26 cellular contexts compared by ENCODE assay signal in genomic region chr6:18454446-18454845, GRCh38.
"Had no signal": no experiment of that assay in that cellular context is flagged by ENCODE, and none has a peak within 500 bp of the region (broad histone marks: within the 10 kb centered on the region; RNA-seq: fewer than 3 reads in every experiment).

No MANE protein-coding gene starts in this region.

- H3K4me3 ChIP-seq: pancreas, prostate gland, right lobe of liver, sigmoid colon, stomach, thoracic aorta, thyroid gland, tibial nerve, upper lobe of left lung, vagina had no signal

- DNase-seq: natural killer cell; nucleus accumbens; pancreas; right cardiac atrium; right lobe of liver; sigmoid colon; small intestine; stimulated activated CD4-positive, alpha-beta T cell treated with anti-CD3 and anti-CD28 coated beads, Interleukin-15, amount 100 ng/mL, for 24 hours; stimulated activated CD4-positive, alpha-beta T cell treated with anti-CD3 and anti-CD28 coated beads, Interleukin-2, amount 100 ng/mL, for 24 hours; stimulated activated CD4-positive, alpha-beta T cell treated with anti-CD3 and anti-CD28 coated beads, Interleukin-2, amount 100 ng/mL, for 48 hours; stimulated activated CD4-positive, alpha-beta T cell treated with anti-CD3 and anti-CD28 coated beads, Interleukin-4, amount 100 ng/mL, for 24 hours; stimulated activated naive B cell treated with anti-CD40 and anti-IgM and Interleukin-4, amounts not matched to agents 10 μg/mL and 1 μg/mL and 100 μg/mL, for 72 hours; stimulated activated naive CD4-positive, alpha-beta T cell treated with Interleukin-2 at 50 U/mL for 16 hours; stomach; thyroid gland; trophoblast cell; upper lobe of left lung had no signal

- H3K4me1 ChIP-seq: pancreas, prostate gland, right lobe of liver, sigmoid colon, stomach, tibial nerve, vagina had no signal

- FAIRE-seq: small intestine, urothelium cell line had no signal

- ATAC-seq: natural killer cell; pancreas; right lobe of liver; stimulated activated effector memory CD8-positive, alpha-beta T cell treated with anti-CD3 and anti-CD28 coated beads, Interleukin-12 subunit alpha, Interleukin-12 subunit beta, amount 100 ng/mL, for 72 hours; stimulated activated naive B cell treated with anti-CD40 and anti-IgM and Interleukin-4, amounts not matched to agents 10 μg/mL and 1 μg/mL and 100 μg/mL, for 72 hours had no signal

- H3K36me3 Mint-ChIP-seq: natural killer cell; stimulated activated effector memory CD8-positive, alpha-beta T cell treated with anti-CD3 and anti-CD28 coated beads, Interleukin-12 subunit alpha, Interleukin-12 subunit beta, amount 100 ng/mL, for 72 hours had no signal

- H3K36me3 ChIP-seq: pancreas, prostate gland, thoracic aorta, tibial nerve, vagina had no signal

- H3K27ac Mint-ChIP-seq: natural killer cell; nephron; stimulated activated effector memory CD8-positive, alpha-beta T cell treated with anti-CD3 and anti-CD28 coated beads, Interleukin-12 subunit alpha, Interleukin-12 subunit beta, amount 100 ng/mL, for 72 hours; stimulated activated naive B cell treated with anti-CD40 and anti-IgM and Interleukin-4, amounts not matched to agents 10 μg/mL and 1 μg/mL and 100 μg/mL, for 72 hours; stimulated activated naive CD8-positive, alpha-beta T cell treated with anti-CD3 and anti-CD28 coated beads, Interleukin-15, Interleukin-2, amounts not matched to agents 100 ng/mL and 50 ng/mL, for 24 hours had no signal

- H3K27ac ChIP-seq: neutrophil, pancreas, prostate gland, right lobe of liver, sigmoid colon, stomach, thoracic aorta, tibial nerve, upper lobe of left lung, vagina had no signal

- H3K9me3 ChIP-seq: neutrophil, pancreas, prostate gland, right lobe of liver, sigmoid colon, stomach, thoracic aorta, thyroid gland, tibial nerve, upper lobe of left lung, vagina had no signal

- H3K27me3 ChIP-seq: neutrophil, pancreas, right lobe of liver, sigmoid colon, stomach, thyroid gland, tibial nerve, upper lobe of left lung, vagina had no signal

- H3K9me3 Mint-ChIP-seq: natural killer cell; nephron; stimulated activated effector memory CD8-positive, alpha-beta T cell treated with anti-CD3 and anti-CD28 coated beads, Interleukin-12 subunit alpha, Interleukin-12 subunit beta, amount 100 ng/mL, for 72 hours; stimulated activated naive B cell treated with anti-CD40 and anti-IgM and Interleukin-4, amounts not matched to agents 10 μg/mL and 1 μg/mL and 100 μg/mL, for 72 hours; stimulated activated naive CD8-positive, alpha-beta T cell treated with anti-CD3 and anti-CD28 coated beads, Interleukin-15, Interleukin-2, amounts not matched to agents 100 ng/mL and 50 ng/mL, for 24 hours had no signal

- H3K4me3 Mint-ChIP-seq: natural killer cell; nephron; stimulated activated effector memory CD8-positive, alpha-beta T cell treated with anti-CD3 and anti-CD28 coated beads, Interleukin-12 subunit alpha, Interleukin-12 subunit beta, amount 100 ng/mL, for 72 hours; stimulated activated naive B cell treated with anti-CD40 and anti-IgM and Interleukin-4, amounts not matched to agents 10 μg/mL and 1 μg/mL and 100 μg/mL, for 72 hours; stimulated activated naive CD8-positive, alpha-beta T cell treated with anti-CD3 and anti-CD28 coated beads, Interleukin-15, Interleukin-2, amounts not matched to agents 100 ng/mL and 50 ng/mL, for 24 hours had no signal

- H3K27me3 Mint-ChIP-seq: stimulated activated naive B cell treated with anti-CD40 and anti-IgM and Interleukin-4, amounts not matched to agents 10 μg/mL and 1 μg/mL and 100 μg/mL, for 72 hours; stimulated activated naive CD8-positive, alpha-beta T cell treated with anti-CD3 and anti-CD28 coated beads, Interleukin-15, Interleukin-2, amounts not matched to agents 100 ng/mL and 50 ng/mL, for 24 hours had no signal

- H3K4me1 Mint-ChIP-seq: natural killer cell; nephron; stimulated activated effector memory CD8-positive, alpha-beta T cell treated with anti-CD3 and anti-CD28 coated beads, Interleukin-12 subunit alpha, Interleukin-12 subunit beta, amount 100 ng/mL, for 72 hours had no signal
